In genomic region chr15:88255496-88256171, GRCh38 we compare ENCODE assay signal across 8 cellular contexts. TPM values are rescaled to one million over a fixed set of nuclear protein-coding genes. Genes with fewer than 3 reads are reported as not detected.
DNase-seq lines count a peak whose midpoint lies in the region; ATAC-seq and TF ChIP-seq lines count a peak whose summit lies in the region.

No MANE protein-coding gene starts in this region.

- intact Hi-C loops in heart left ventricle (cut with DNase I): loop anchor here in 1 of 10 donors (5.0 kb wide), 1 partner anchor 197 kb away; no protein-coding TSS in a partner anchor

- WGBS in heart left ventricle, 4 donors: 0 to 1% (median 1%) methylated on average over 16 to 54 of the region's 54 CpGs

- ATAC-seq in heart left ventricle: peak in 3 of 4 donors; percentile 25 to 66 (median 36)
- ATAC-seq in HG02588 (IDR thresholded peaks at IDR 0.05; ENCODE audit: unreplicated experiment): no peak
- ATAC-seq in GM18517 (IDR thresholded peaks at IDR 0.05; ENCODE audit: unreplicated experiment): no peak
- ATAC-seq in HG03045 (IDR thresholded peaks at IDR 0.05; ENCODE audit: unreplicated experiment): no peak
- no peak for ATAC-seq in HG02840 (IDR thresholded peaks at IDR 0.05; ENCODE audit: low FRiP score, unreplicated experiment)

- H3K36me3 ChIP-seq in WERI-Rb-1: no peaks in the 10 kb centered on the region
- H3K36me3 ChIP-seq in heart left ventricle: no peaks in the 10 kb centered on the region
- no peaks in the 10 kb centered on the region for H3K36me3 ChIP-seq in rectal smooth muscle tissue (ENCODE audit: control insufficient read depth, insufficient read depth, low read length)

- H3K4me3 ChIP-seq in WERI-Rb-1 (ENCODE audit: low read depth, low read length): peak overlapping the region; percentile 23; the same call in 1 of the 2 replicates
- peak overlapping the region in 11 of 12 donors; percentile 38 to 63 (median 51) for H3K4me3 ChIP-seq in heart left ventricle
- peak overlapping the region; percentile 55 for H3K4me3 ChIP-seq in rectal smooth muscle tissue (ENCODE audit: low read length)

- DNase-seq in GM20000 (ENCODE audit: low spot score) (peak; percentile 45), WERI-Rb-1 (peak; percentile 53), heart left ventricle (peak in 2 of 5 donors; percentile 30 to 36)

- H3K9ac ChIP-seq in rectal smooth muscle tissue (ENCODE audit: low read length): no peak overlapping the region

- H3K4me1 ChIP-seq in heart left ventricle (peaks cover 0 to 35% (median 13%) of the 10 kb centered on the region in 12 donors), rectal smooth muscle tissue (ENCODE audit: control insufficient read depth, insufficient read depth, low read length) (peaks cover 3% of the 10 kb centered on the region)

- H3K27me3 ChIP-seq in WERI-Rb-1 (ENCODE audit: insufficient read depth, low read depth, severe bottlenecking): peaks cover 86% of the 10 kb centered on the region
- peaks cover 4 to 68% (median 36%) of the 10 kb centered on the region in 9 donors for H3K27me3 ChIP-seq in heart left ventricle
- H3K27me3 ChIP-seq in rectal smooth muscle tissue (ENCODE audit: control insufficient read depth, insufficient read depth, low read length): peaks cover 36% of the 10 kb centered on the region

- H3K27ac ChIP-seq in WERI-Rb-1 (no peak overlapping the region), heart left ventricle (peak overlapping the region in 1 of 12 donors; percentile 31), rectal smooth muscle tissue (ENCODE audit: low read depth, low read length) (no peak overlapping the region)

- TF ChIP-seq POLR2A in heart left ventricle (IDR thresholded peaks at IDR 0.05): no peak

- TF ChIP-seq CTCF in GM20000 (IDR thresholded peaks at IDR 0.05; ENCODE audit: extremely low read depth, missing control alignments) (no peak), WERI-Rb-1 (IDR thresholded peaks at IDR 0.05; ENCODE audit: low read depth, low read length) (no peak), heart left ventricle (IDR thresholded peaks at IDR 0.05) (no peak)

- no peaks in the 10 kb centered on the region for H3K9me3 ChIP-seq in WERI-Rb-1 (ENCODE audit: severe bottlenecking)
- no peaks in the 10 kb centered on the region for H3K9me3 ChIP-seq in heart left ventricle

RNA-seq across cellular contexts. Expression of gene NTRK3, which starts 0.9 kb away (rescaled TPM):
- total RNA-seq in heart left ventricle: 1 to 10 TPM in 8 of 9 donors, under 1 TPM in 1; 0.56 to 6.8 (median 2.0) TPM
- 1 to 10 TPM in 1 of 2 donors, under 1 TPM in 1; 0.53 to 2.4 TPM for polyA plus RNA-seq in heart left ventricle

Comparison
In these comparisons a context has a peak if more than half of its experiments do, and no peak if none do; other contexts are left out.
1. ATAC-seq: peak in heart left ventricle (3 of 4); none in HG02588 (single experiment), GM18517 (single experiment), HG03045 (single experiment) and HG02840 (single experiment).
2. Peak in every context shown above with its lines, with median percentiles within 50 percentile points of each other: H3K4me3 ChIP-seq.